ENCODE assay signal across 8 cellular contexts in genomic region chr7:73683056-73683915, GRCh38. TPM values are rescaled to one million over a fixed set of nuclear protein-coding genes. Genes with fewer than 3 reads are reported as not detected.
A peak's percentile ranks its signal among the peaks of the same experiment; 100 is the strongest.
DNase-seq lines count a peak whose midpoint lies in the region; ATAC-seq and TF ChIP-seq lines count a peak whose summit lies in the region.

Gene BUD23, plus strand, starts transcription at chr7:73683597. Its CDS starts 29 bp downstream, at chr7:73683626.
Gene DNAJC30, minus strand, starts transcription at chr7:73683453. Its CDS starts 30 bp downstream, at chr7:73683423.

- H3K27me3 ChIP-seq in HUES48 (ENCODE audit: control insufficient read depth, insufficient read depth, low read length) (no peaks in the 10 kb centered on the region), NT2/D1 (ENCODE audit: insufficient read depth, insufficient read length) (no peaks in the 10 kb centered on the region)

- H3K27ac Mint-ChIP-seq in Calu3 (ENCODE audit: unreplicated experiment) = peak within 1 kb of the TSS; percentile 90
- H3K27ac Mint-ChIP-seq in endothelial cell (ENCODE audit: unreplicated experiment) = peak within 1 kb of the TSS; percentile 92

- peak; percentile 93 for ATAC-seq in GM21423 (IDR thresholded peaks at IDR 0.05; ENCODE audit: unreplicated experiment)

- H3K36me3 ChIP-seq in HUES48 (ENCODE audit: control insufficient read depth, insufficient read depth, low read length) (peaks cover 31% of the 10 kb centered on the region), NT2/D1 (ENCODE audit: insufficient read depth, insufficient read length, low read length) (peaks cover 52% of the 10 kb centered on the region)

- TSS peak; percentile 50 for BruUV-seq in Calu3 (replicated peaks; lab: Mats Ljungman, UMichigan)

- peak within 1 kb of the TSS; percentile 93 for H3K9ac ChIP-seq in HUES48 (ENCODE audit: low read depth, low read length)
- H3K9ac ChIP-seq in NT2/D1 (ENCODE audit: insufficient read length, low read depth) = peak within 1 kb of the TSS; percentile 97

- peak within 1 kb of the TSS; percentile 80 for H3K4me3 ChIP-seq in HUES48 (ENCODE audit: low read depth, low read length)
- H3K4me3 ChIP-seq in NT2/D1 (ENCODE audit: insufficient read length, low read depth) = peak within 1 kb of the TSS; percentile 90

- TF ChIP-seq CTCF in Calu3 (IDR thresholded peaks at IDR 0.05; ENCODE audit: unreplicated experiment) (no peak), endothelial cell (IDR thresholded peaks at IDR 0.05; ENCODE audit: unreplicated experiment) (no peak)

- H3K27me3 Mint-ChIP-seq in Calu3 (ENCODE audit: unreplicated experiment) (no peaks in the 10 kb centered on the region), endothelial cell (ENCODE audit: unreplicated experiment) (peaks cover 9% of the 10 kb centered on the region)

- DNase-seq in Calu3 (peak; percentile 88), NT2/D1 (ENCODE audit: low read depth, low spot score) (peak; percentile 96), endothelial cell (ENCODE audit: low spot score) (peak; percentile 95), midbrain (lab: John Stamatoyannopoulos, UW) (peak; percentile 92)
- DNase-seq in activated CD8-positive, alpha-beta memory T cell treated with anti-CD3 and anti-CD28 coated beads, Interleukin-2, amount 50 U/mL, for 24 hours (ENCODE audit: extremely low read depth) = peak; percentile 92
- peak; percentile 94 to 95 for DNase-seq in stimulated activated CD8-positive, alpha-beta memory T cell treated with anti-CD3 and anti-CD28 coated beads, Interleukin-15, amount 100 ng/mL, for 48 hours (ENCODE audit: low read depth in 2 of 2)

- peak within 1 kb of the TSS; percentile 84 for H3K27ac ChIP-seq in HUES48 (ENCODE audit: low read depth, low read length)

- intact Hi-C loops in Calu3 (cut with micrococcal nuclease; ENCODE audit: unreplicated experiment) = no loop called here

- H3K4me1 Mint-ChIP-seq in Calu3 (ENCODE audit: low read depth, unreplicated experiment) (peaks cover 10% of the 10 kb centered on the region), endothelial cell (ENCODE audit: unreplicated experiment) (peaks cover 16% of the 10 kb centered on the region)

- H3K9me3 ChIP-seq in HUES48 (ENCODE audit: control insufficient read depth, insufficient read depth, low read length) (no peaks in the 10 kb centered on the region), NT2/D1 (ENCODE audit: insufficient read depth, low read length) (no peaks in the 10 kb centered on the region)

- H3K4me3 Mint-ChIP-seq in Calu3 (ENCODE audit: low read depth, unreplicated experiment) (peak within 1 kb of the TSS; percentile 94), endothelial cell (ENCODE audit: unreplicated experiment) (peak within 1 kb of the TSS; percentile 99)

- H3K4me1 ChIP-seq in HUES48 (ENCODE audit: control insufficient read depth, insufficient read depth, low read length) (peaks cover 6% of the 10 kb centered on the region; the same call in 1 of the 2 replicates), NT2/D1 (ENCODE audit: insufficient read depth, insufficient read length) (no peaks in the 10 kb centered on the region)

- CTCF ChIA-PET in Calu3 (lab: Charles Lee) = interaction anchor here (0.6 to 0.9 kb wide), 2 partner anchors 14 to 17 kb away, joined by 3 to 9 read pairs; no protein-coding TSS in a partner anchor

- H3K9me3 Mint-ChIP-seq in Calu3 (ENCODE audit: low read depth, unreplicated experiment) (no peaks in the 10 kb centered on the region), endothelial cell (ENCODE audit: unreplicated experiment) (no peaks in the 10 kb centered on the region)

- H3K36me3 Mint-ChIP-seq in Calu3 (ENCODE audit: insufficient read depth, unreplicated experiment) (peaks cover 35% of the 10 kb centered on the region), endothelial cell (ENCODE audit: low read depth, unreplicated experiment) (peaks cover 8% of the 10 kb centered on the region)

RNA-seq across cellular contexts. Expression of gene BUD23, which starts in this region (rescaled TPM):
- total RNA-seq in Calu3 (2022) (73.5 and 75.8 TPM in 2 replicates), endothelial cell (ENCODE audit: unreplicated experiment) (50.6 TPM)

RNA-seq across cellular contexts. Expression of gene DNAJC30, which starts in this region (rescaled TPM):
- total RNA-seq in Calu3 (2022) = 10.1 and 10.5 TPM in 2 replicates
- total RNA-seq in endothelial cell (ENCODE audit: unreplicated experiment) = 10.3 TPM

Comparison
In these comparisons a context has a peak if more than half of its experiments do, and no peak if none do; other contexts are left out.
1. Peak in every context shown above with its lines: DNase-seq, ATAC-seq, H3K4me3 ChIP-seq and H3K27ac ChIP-seq.